Comparison of ENCODE assay signal across 10 cellular contexts in the genomic region with DNA sequence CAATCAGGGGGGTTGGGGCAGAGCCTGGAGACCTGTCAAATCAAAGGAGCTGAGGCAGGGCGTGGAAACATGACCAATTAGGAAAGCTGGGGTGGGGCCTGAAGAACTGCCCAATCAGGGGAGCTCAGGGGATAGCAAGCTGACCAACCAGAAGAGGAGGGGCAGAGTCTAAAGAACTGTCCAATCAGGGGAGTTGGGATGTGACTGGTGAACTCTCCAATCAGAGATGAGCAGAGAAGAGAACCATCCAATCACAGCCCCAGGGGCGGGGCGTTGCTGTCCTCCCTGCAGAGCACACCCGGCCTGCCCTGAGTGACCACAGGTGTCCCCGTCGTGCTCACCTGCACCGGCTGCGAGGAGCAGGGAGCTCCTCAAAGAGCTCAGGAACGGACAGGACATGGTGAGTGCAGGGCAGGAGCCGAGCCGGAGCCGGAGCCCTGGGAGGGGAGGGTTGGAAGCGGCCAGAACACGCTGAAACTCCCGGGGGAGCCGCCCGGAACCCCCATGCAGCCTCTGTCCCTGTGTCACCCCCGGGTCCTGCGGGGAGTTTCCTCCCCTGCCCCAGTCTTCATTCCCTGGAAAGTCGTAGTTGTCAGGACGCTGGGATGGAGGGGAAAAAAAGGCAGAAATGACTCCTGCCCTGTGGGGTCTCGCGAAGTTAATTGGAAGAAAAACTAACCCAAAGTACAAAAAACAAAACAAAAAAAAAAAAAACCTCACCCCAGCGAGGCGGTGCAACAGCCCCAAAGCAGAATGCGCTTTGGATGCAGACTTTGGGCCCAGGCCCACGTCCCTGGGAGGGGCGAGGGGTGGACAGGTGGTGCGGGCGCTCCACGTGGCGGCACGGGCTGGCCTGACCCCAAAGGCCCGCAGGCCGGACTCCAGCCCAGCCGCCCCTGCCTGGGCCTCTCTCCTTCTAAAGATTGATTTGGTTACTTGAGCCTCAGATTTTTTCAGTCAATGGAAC. TPM values are rescaled to one million over a fixed set of nuclear protein-coding genes. Genes with fewer than 3 reads are reported as not detected.
A peak's percentile ranks its signal among the peaks of the same experiment; 100 is the strongest.
DNase-seq lines count a peak whose midpoint lies in the region; ATAC-seq and TF ChIP-seq lines count a peak whose summit lies in the region.
"Had no signal": no experiment of that assay in that cellular context is flagged by ENCODE, and none has a peak within 500 bp of the region (broad histone marks: within the 10 kb centered on the region; RNA-seq: fewer than 3 reads in every experiment).

A gene (plus strand): TSS at position 311 of the 967 bp plus-strand sequence. CDS start 87 bp downstream, at position 398.

- no peak within 1 kb of the TSS for H3K4me2 ChIP-seq in osteoblast (ENCODE audit: insufficient read depth, low read length)

- no peak within 1 kb of the TSS for H3K27ac ChIP-seq in osteoblast (ENCODE audit: low read depth, low read length)

- H2AFZ ChIP-seq in osteoblast (ENCODE audit: low read length): no peak within 1 kb of the TSS

- no peaks in the 10 kb centered on the region for H3K36me3 ChIP-seq in osteoblast (ENCODE audit: insufficient read depth, low read length)

- no peak within 1 kb of the TSS for H3K4me3 ChIP-seq in GM12865 (ENCODE audit: low read depth, low read length)
- no peak within 1 kb of the TSS for H3K4me3 ChIP-seq in NB4 (ENCODE audit: low read depth, low read length)
- no peak within 1 kb of the TSS for H3K4me3 ChIP-seq in osteoblast (ENCODE audit: insufficient read depth, low read length)

- H3K79me2 ChIP-seq in osteoblast (ENCODE audit: insufficient read depth, low read length): no peaks in the 10 kb centered on the region

- no peak for TF ChIP-seq POLR2A in NB4 (IDR thresholded peaks at IDR 0.05; ENCODE audit: extremely low read depth, insufficient read length)
- TF ChIP-seq POLR2A in GM18505 (IDR thresholded peaks at IDR 0.05; ENCODE audit: borderline replicate concordance, extremely low read depth, insufficient read depth, insufficient read length): no peak

- H4K20me1 ChIP-seq in osteoblast (ENCODE audit: insufficient read depth, low read length): no peaks in the 10 kb centered on the region

- H3K27me3 ChIP-seq in osteoblast (ENCODE audit: insufficient read depth, low read length): no peaks in the 10 kb centered on the region

- ATAC-seq in GM18505 (IDR thresholded peaks at IDR 0.05; ENCODE audit: unreplicated experiment) (no peak), GM18511 (IDR thresholded peaks at IDR 0.05; ENCODE audit: unreplicated experiment) (no peak), GM21515 (IDR thresholded peaks at IDR 0.05; ENCODE audit: unreplicated experiment) (no peak)

- H3K4me1 ChIP-seq in osteoblast (ENCODE audit: insufficient read depth, low read length): no peaks in the 10 kb centered on the region

- TF ChIP-seq CTCF in GM12865 (IDR thresholded peaks at IDR 0.05; ENCODE audit: insufficient read depth, low read depth, low read length, missing control alignments) (no peak), NB4 (IDR thresholded peaks at IDR 0.05; ENCODE audit: low read depth, low read length) (no peak), osteoblast (IDR thresholded peaks at IDR 0.05; ENCODE audit: extremely low read depth, low read depth, low read length) (no peak)

- DNase-seq in GM12865 (ENCODE audit: low read depth) (peak; percentile 14), NB4 (ENCODE audit: low read depth) (peak; percentile 11), T1000 (lab: John Stamatoyannopoulos, UW) (peak; percentile 95), osteoblast (ENCODE audit: insufficient read length, low spot score, missing footprints) (peak; percentile 70), NCI-H187 treated with DMSO at 0.1 percent for 48 hours (lab: John Stamatoyannopoulos, UW) (no peak)
- DNase-seq: KBM-7 had no signal

- no peaks in the 10 kb centered on the region for H3K9me3 ChIP-seq in osteoblast (ENCODE audit: low read depth, low read length)

RNA-seq across cellular contexts. Expression of the gene that starts here (rescaled TPM):
- not detected in 2 replicates for total RNA-seq in osteoblast
- total RNA-seq: endothelial cell of umbilical vein had no signal

Comparison
In these comparisons a context has a peak if more than half of its experiments do, and no peak if none do; other contexts are left out.
1. Peak in DNase-seq in osteoblast; RNA of the gene not detected or under 1 TPM.